In the genomic region with DNA sequence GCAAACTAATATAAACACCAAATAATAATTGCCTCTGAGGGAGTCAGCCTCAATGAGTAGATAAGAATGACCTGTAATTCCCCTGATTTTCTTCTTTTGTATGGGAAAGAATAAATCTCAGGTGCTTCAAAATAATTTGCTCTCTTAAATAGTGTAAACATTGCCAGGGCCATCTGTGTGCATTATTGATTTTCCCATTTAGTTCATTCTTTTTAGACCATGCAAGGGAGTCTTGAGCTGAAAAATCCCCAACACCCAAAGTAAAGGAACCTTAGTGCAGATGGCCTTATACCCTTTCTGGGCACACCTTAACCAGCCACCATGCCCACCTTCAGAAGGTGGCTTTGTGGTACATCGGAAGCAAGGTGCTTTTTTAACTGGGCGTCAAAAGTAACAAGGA, we compare ENCODE assay signal across 23 cellular contexts.
"Had no signal": no experiment of that assay in that cellular context is flagged by ENCODE, and none has a peak within 500 bp of the region (broad histone marks: within the 10 kb centered on the region; RNA-seq: fewer than 3 reads in every experiment).

No MANE protein-coding gene starts in this region.

- H3K4me2 ChIP-seq: KMS-11 had no signal

- ATAC-seq: K562, PC-3, Right ventricle myocardium inferior, SK-N-SH treated with all-trans-retinoic acid at 6 μM for 48 hours, T-helper 17 cell had no signal

- H3K9me3 ChIP-seq: Peyer's patch, SJCRH30 had no signal

- H3K36me3 ChIP-seq: Peyer's patch, SJCRH30 had no signal

- H3K4me1 ChIP-seq: Peyer's patch, SJCRH30 had no signal

- DNase-seq: Kasumi-1; MM.1S; NCI-H1092 treated with DMSO at 0.1 percent for 48 hours; NCI-H1417 treated with DMSO at 0.1 percent for 48 hours; NCI-H1694; NCI-H187 treated with DMSO at 0.1 percent for 48 hours; NCI-H2029 treated with DMSO at 0.1 percent for 48 hours; NCI-H2107; NCI-H2227 treated with DMSO at 0.1 percent for 48 hours; NCI-H524; NCI-H526 treated with DMSO at 0.1 percent for 48 hours; NK-92 treated with Interleukin-12 subunit alpha and Interleukin-12 subunit beta, amount 100 ng/mL, for 24 hours; PC-3; Peyer's patch; SHP77 treated with DMSO at 0.1 percent for 48 hours; SJCRH30; T-helper 1 cell; T-helper 17 cell had no signal

- H3K27me3 ChIP-seq: Peyer's patch, SJCRH30 had no signal

- H3K4me3 ChIP-seq: K562, Peyer's patch, SJCRH30 had no signal

- H3K27ac ChIP-seq: HL-60, KMS-11, Peyer's patch, SJCRH30 had no signal
